In genomic region chr6:165782812-165783211, GRCh38 we compare ENCODE assay signal across 27 cellular contexts.
"Had no signal": no experiment of that assay in that cellular context is flagged by ENCODE, and none has a peak within 500 bp of the region (broad histone marks: within the 10 kb centered on the region; RNA-seq: fewer than 3 reads in every experiment).

No MANE protein-coding gene starts in this region.

- H3K36me3 Mint-ChIP-seq: mesothelial cell of epicardium; natural killer cell treated with Interleukin-12 subunit alpha and Interleukin-12 subunit beta and Interleukin-15 and Interleukin-18, amount 100 ng/mL, for 72 hours; stimulated activated naive B cell treated with anti-CD40 and anti-IgM and Interleukin-4, amounts not matched to agents 10 μg/mL and 1 μg/mL and 100 μg/mL, for 72 hours had no signal

- FAIRE-seq: pancreas, urothelium cell line had no signal

- ATAC-seq: naive thymus-derived CD4-positive, alpha-beta T cell; natural killer cell treated with Interleukin-12 subunit alpha and Interleukin-12 subunit beta and Interleukin-15 and Interleukin-18, amount 100 ng/mL, for 72 hours; pancreas; right cardiac atrium; sciatic nerve; stimulated activated naive B cell treated with anti-CD40 and anti-IgM and Interleukin-4, amounts not matched to agents 10 μg/mL and 1 μg/mL and 100 μg/mL, for 72 hours; stimulated activated naive CD8-positive, alpha-beta T cell treated with anti-CD3 and anti-CD28 coated beads, Interleukin-15, Interleukin-2, amounts not matched to agents 100 U/mL and 50 U/mL, for 24 hours; upper lobe of right lung had no signal

- H3K4me3 Mint-ChIP-seq: mesothelial cell of epicardium; naive thymus-derived CD4-positive, alpha-beta T cell; natural killer cell treated with Interleukin-12 subunit alpha and Interleukin-12 subunit beta and Interleukin-15 and Interleukin-18, amount 100 ng/mL, for 72 hours; neural crest cell; stimulated activated naive B cell treated with anti-CD40 and anti-IgM and Interleukin-4, amounts not matched to agents 10 μg/mL and 1 μg/mL and 100 μg/mL, for 72 hours had no signal

- H3K4me2 ChIP-seq: smooth muscle cell had no signal

- H3K4me3 ChIP-seq: left ventricle myocardium inferior, lung, pancreas, prostate gland, smooth muscle cell, stomach, testis, thyroid gland, upper lobe of right lung had no signal

- H3K4me1 Mint-ChIP-seq: naive thymus-derived CD4-positive, alpha-beta T cell; stimulated activated naive B cell treated with anti-CD40 and anti-IgM and Interleukin-4, amounts not matched to agents 10 μg/mL and 1 μg/mL and 100 μg/mL, for 72 hours had no signal

- H3K9me3 ChIP-seq: left ventricle myocardium inferior, pancreas, prostate gland, stomach, testis, thyroid gland, upper lobe of right lung had no signal

- H3K27ac ChIP-seq: left ventricle myocardium inferior, pancreas, prostate gland, stomach, testis, thyroid gland, upper lobe of right lung had no signal

- H3K27ac Mint-ChIP-seq: mesothelial cell of epicardium; naive thymus-derived CD4-positive, alpha-beta T cell; natural killer cell treated with Interleukin-12 subunit alpha and Interleukin-12 subunit beta and Interleukin-15 and Interleukin-18, amount 100 ng/mL, for 72 hours; stimulated activated naive B cell treated with anti-CD40 and anti-IgM and Interleukin-4, amounts not matched to agents 10 μg/mL and 1 μg/mL and 100 μg/mL, for 72 hours had no signal

- H3K9me3 Mint-ChIP-seq: mesothelial cell of epicardium; natural killer cell treated with Interleukin-12 subunit alpha and Interleukin-12 subunit beta and Interleukin-15 and Interleukin-18, amount 100 ng/mL, for 72 hours had no signal

- H3K4me1 ChIP-seq: left ventricle myocardium inferior, pancreas, prostate gland, stomach, testis, thyroid gland, upper lobe of right lung had no signal

- H3K27me3 ChIP-seq: stomach, testis, thyroid gland, upper lobe of right lung had no signal

- DNase-seq: islet precursor cell; left ventricle myocardium inferior; mesendoderm; naive thymus-derived CD4-positive, alpha-beta T cell; nucleus accumbens; pancreas; posterior cingulate gyrus; retina; right cardiac atrium; stimulated activated CD4-positive, alpha-beta T cell treated with anti-CD3 and anti-CD28 coated beads, Interleukin-1b, Interleukin-23, amount 100 ng/mL, for 48 hours; stimulated activated CD4-positive, alpha-beta T cell treated with anti-CD3 and anti-CD28 coated beads, Interleukin-2, amount 100 ng/mL, for 48 hours; stimulated activated CD4-positive, alpha-beta T cell treated with anti-CD3 and anti-CD28 coated beads, Interleukin-4, amount 100 ng/mL, for 4 hours; stimulated activated CD8-positive, alpha-beta memory T cell treated with anti-CD3 and anti-CD28 coated beads, Interleukin-4, amount 100 ng/mL, for 48 hours; stimulated activated naive B cell treated with anti-CD40 and anti-IgM and Interleukin-4, amounts not matched to agents 10 μg/mL and 1 μg/mL and 100 μg/mL, for 72 hours; stimulated activated naive CD8-positive, alpha-beta T cell treated with anti-CD3 and anti-CD28 coated beads, Interleukin-15, Interleukin-2, amounts not matched to agents 100 U/mL and 50 U/mL, for 24 hours; stomach; testis; thyroid gland; upper lobe of right lung had no signal

- H3K36me3 ChIP-seq: left ventricle myocardium inferior, pancreas, prostate gland, stomach, thyroid gland, upper lobe of right lung had no signal
